In the genomic region with DNA sequence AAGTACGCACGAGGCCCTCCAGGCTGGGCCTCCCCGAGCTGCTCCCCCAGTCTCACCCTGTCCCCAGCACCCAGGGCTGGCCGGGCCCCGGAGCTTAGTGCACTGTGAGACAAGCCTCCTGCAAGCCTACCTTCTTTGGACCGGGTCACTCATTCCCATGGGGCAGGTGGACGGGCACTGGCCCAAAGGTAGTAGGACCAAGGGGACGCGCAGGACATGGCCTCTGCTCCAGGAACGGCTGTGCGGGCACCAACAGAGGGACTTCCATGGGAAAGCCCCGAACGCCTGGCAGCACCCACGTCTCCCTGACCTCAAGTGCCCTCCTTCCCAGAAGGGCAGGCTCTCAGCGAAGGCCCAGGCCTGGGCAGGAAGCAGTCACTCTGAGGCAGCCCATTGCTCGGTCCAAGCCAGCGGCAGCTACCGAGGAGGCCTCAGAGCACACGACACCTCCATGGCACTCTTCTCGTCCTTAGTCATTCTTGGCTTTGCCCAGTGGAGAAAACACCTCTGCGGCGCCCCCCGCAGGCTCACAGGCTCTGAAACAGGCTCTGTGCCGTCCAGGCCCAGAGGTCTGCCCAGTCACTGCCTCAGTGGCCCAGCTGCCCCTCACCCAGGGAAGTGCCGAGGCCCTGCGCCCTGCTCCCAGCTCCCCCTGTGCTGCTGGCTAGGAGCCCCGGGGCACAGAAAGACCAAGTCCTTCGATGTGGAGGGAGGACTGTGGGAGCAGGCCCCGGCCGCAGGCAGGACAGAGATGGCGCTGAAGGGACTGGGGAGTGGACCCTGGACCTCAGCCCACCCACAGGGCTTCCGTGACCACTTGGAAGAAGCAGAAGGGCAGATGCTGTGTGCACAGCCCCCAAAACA, we compare ENCODE assay signal across 14 cellular contexts. TPM values are rescaled to one million over a fixed set of nuclear protein-coding genes. Genes with fewer than 3 reads are reported as not detected.
DNase-seq lines count a peak whose midpoint lies in the region; ATAC-seq and TF ChIP-seq lines count a peak whose summit lies in the region.
"Had no signal": no experiment of that assay in that cellular context is flagged by ENCODE, and none has a peak within 500 bp of the region (broad histone marks: within the 10 kb centered on the region; RNA-seq: fewer than 3 reads in every experiment).

No MANE protein-coding gene starts in this region.

- peaks cover 18% of the 10 kb centered on the region for H3K4me1 Mint-ChIP-seq in activated CD8-positive, alpha-beta T cell treated with anti-CD3 and anti-CD28 coated beads for 36 hours (ENCODE audit: low read depth)
- H3K4me1 Mint-ChIP-seq in activated CD8-positive, alpha-beta T cell treated with anti-CD3 and anti-CD28 coated beads, Interleukin-2, amount 10 ng/mL, durations not matched to agents 7 days and 5 days (ENCODE audit: low read depth) = peaks cover 11% of the 10 kb centered on the region

- peak; percentile 20 for DNase-seq in activated CD8-positive, alpha-beta T cell treated with anti-CD3 and anti-CD28 coated beads for 36 hours
- no peak for DNase-seq in activated CD8-positive, alpha-beta T cell treated with anti-CD3 and anti-CD28 coated beads, Interleukin-2, amount 10 ng/mL, durations not matched to agents 7 days and 5 days
- peak in 3 of 5 donors; percentile 28 to 43 (median 37) for DNase-seq in ovary
- DNase-seq in vagina (ENCODE audit: extremely low spot score in 2 of 2) = no peak
- DNase-seq in left lobe of liver (ENCODE audit: low spot score) = no peak
- no peak for DNase-seq in AG08396 (ENCODE audit: low spot score)
- DNase-seq in NCI-H748 treated with DMSO at 0.1 percent for 48 hours (lab: John Stamatoyannopoulos, UW) = no peak
- DNase-seq: Caco-2, KG1, NCI-H2029, NCI-H774 had no signal

- no peaks in the 10 kb centered on the region for H3K27me3 Mint-ChIP-seq in activated CD8-positive, alpha-beta T cell treated with anti-CD3 and anti-CD28 coated beads for 36 hours
- no peaks in the 10 kb centered on the region for H3K27me3 Mint-ChIP-seq in activated CD8-positive, alpha-beta T cell treated with anti-CD3 and anti-CD28 coated beads, Interleukin-2, amount 10 ng/mL, durations not matched to agents 7 days and 5 days (ENCODE audit: low read depth)
- H3K27me3 Mint-ChIP-seq: activated naive CD4-positive, alpha-beta T cell treated with anti-CD3 and anti-CD28 coated beads, Interleukin-2, amount 50 U/mL, for 24 hours had no signal

- ATAC-seq in activated CD8-positive, alpha-beta T cell treated with anti-CD3 and anti-CD28 coated beads for 36 hours = no peak
- no peak for ATAC-seq in activated CD8-positive, alpha-beta T cell treated with anti-CD3 and anti-CD28 coated beads, Interleukin-2, amount 10 ng/mL, durations not matched to agents 7 days and 5 days
- no peak for ATAC-seq in left lobe of liver

- H3K4me1 ChIP-seq in esophagus (ENCODE audit: control insufficient read depth in 2 of 2, insufficient read depth in 2 of 2, low read length in 1 of 2) = peaks cover 25 to 51% of the 10 kb centered on the region in 2 donors
- peaks cover 41% of the 10 kb centered on the region for H3K4me1 ChIP-seq in ovary (ENCODE audit: insufficient read depth)
- H3K4me1 ChIP-seq in vagina = peaks cover 54% of the 10 kb centered on the region
- H3K4me1 ChIP-seq: A549, Caco-2 had no signal

- no peak overlapping the region for H3K27ac Mint-ChIP-seq in activated CD8-positive, alpha-beta T cell treated with anti-CD3 and anti-CD28 coated beads for 36 hours
- no peak overlapping the region for H3K27ac Mint-ChIP-seq in activated CD8-positive, alpha-beta T cell treated with anti-CD3 and anti-CD28 coated beads, Interleukin-2, amount 10 ng/mL, durations not matched to agents 7 days and 5 days
- H3K27ac Mint-ChIP-seq: activated naive CD4-positive, alpha-beta T cell treated with anti-CD3 and anti-CD28 coated beads, Interleukin-2, amount 50 U/mL, for 24 hours had no signal

- H3K27ac ChIP-seq in esophagus (ENCODE audit: low read depth in 2 of 2, low read length in 1 of 2) = peak overlapping the region; percentile 73 to 84
- H3K27ac ChIP-seq in ovary = peak overlapping the region; percentile 14 to 71
- H3K27ac ChIP-seq in vagina = peak overlapping the region; percentile 78
- H3K27ac ChIP-seq: A549 had no signal

- H3K4me3 Mint-ChIP-seq in activated CD8-positive, alpha-beta T cell treated with anti-CD3 and anti-CD28 coated beads for 36 hours = no peak overlapping the region
- no peak overlapping the region for H3K4me3 Mint-ChIP-seq in activated CD8-positive, alpha-beta T cell treated with anti-CD3 and anti-CD28 coated beads, Interleukin-2, amount 10 ng/mL, durations not matched to agents 7 days and 5 days
- H3K4me3 Mint-ChIP-seq: activated naive CD4-positive, alpha-beta T cell treated with anti-CD3 and anti-CD28 coated beads, Interleukin-2, amount 50 U/mL, for 24 hours had no signal

- no peaks in the 10 kb centered on the region for H3K9me3 ChIP-seq in esophagus (ENCODE audit: control insufficient read depth in 2 of 2, insufficient read depth in 1 of 2, low read depth in 1 of 2, low read length in 1 of 2)
- H3K9me3 ChIP-seq in ovary = no peaks in the 10 kb centered on the region
- no peaks in the 10 kb centered on the region for H3K9me3 ChIP-seq in vagina
- H3K9me3 ChIP-seq: A549, Caco-2 had no signal

- POLR2A ChIA-PET in activated CD8-positive, alpha-beta T cell treated with anti-CD3 and anti-CD28 coated beads for 36 hours (lab: Charles Lee) = no interaction called here
- POLR2A ChIA-PET in activated CD8-positive, alpha-beta T cell treated with anti-CD3 and anti-CD28 coated beads, Interleukin-2, amount 10 ng/mL, durations not matched to agents 7 days and 5 days (lab: Charles Lee) = no interaction called here

- no peaks in the 10 kb centered on the region for H3K9me3 Mint-ChIP-seq in activated CD8-positive, alpha-beta T cell treated with anti-CD3 and anti-CD28 coated beads for 36 hours
- H3K9me3 Mint-ChIP-seq in activated CD8-positive, alpha-beta T cell treated with anti-CD3 and anti-CD28 coated beads, Interleukin-2, amount 10 ng/mL, durations not matched to agents 7 days and 5 days (ENCODE audit: insufficient read depth) = no peaks in the 10 kb centered on the region
- H3K9me3 Mint-ChIP-seq: activated naive CD4-positive, alpha-beta T cell treated with anti-CD3 and anti-CD28 coated beads, Interleukin-2, amount 50 U/mL, for 24 hours had no signal

- H3K27me3 ChIP-seq in esophagus (ENCODE audit: control insufficient read depth in 1 of 2, insufficient read depth in 2 of 2, low read length in 2 of 2) = no peaks in the 10 kb centered on the region
- H3K27me3 ChIP-seq in ovary = no peaks in the 10 kb centered on the region
- H3K27me3 ChIP-seq in vagina = no peaks in the 10 kb centered on the region

- H3K36me3 Mint-ChIP-seq in activated CD8-positive, alpha-beta T cell treated with anti-CD3 and anti-CD28 coated beads for 36 hours (ENCODE audit: low read depth) = no peaks in the 10 kb centered on the region
- H3K36me3 Mint-ChIP-seq in activated CD8-positive, alpha-beta T cell treated with anti-CD3 and anti-CD28 coated beads, Interleukin-2, amount 10 ng/mL, durations not matched to agents 7 days and 5 days (ENCODE audit: low read depth) = no peaks in the 10 kb centered on the region

- intact Hi-C loops in activated CD8-positive, alpha-beta T cell treated with anti-CD3 and anti-CD28 coated beads for 36 hours (cut with micrococcal nuclease) = no loop called here
- intact Hi-C loops in ovary (cut with DNase I) = loop anchor here in 1 of 4 donors (1.0 kb wide), 1 partner anchor 22 kb away; no protein-coding TSS in a partner anchor
- intact Hi-C loops in vagina (cut with DNase I) = no loop called here

- peaks cover 7 to 36% of the 10 kb centered on the region in 2 donors for H3K36me3 ChIP-seq in esophagus (ENCODE audit: control insufficient read depth in 2 of 2, insufficient read depth in 2 of 2, low read length in 1 of 2)
- no peaks in the 10 kb centered on the region for H3K36me3 ChIP-seq in ovary
- H3K36me3 ChIP-seq in vagina = peaks cover 0 to 23% of the 10 kb centered on the region in 2 donors

- TF ChIP-seq CTCF in activated CD8-positive, alpha-beta T cell treated with anti-CD3 and anti-CD28 coated beads for 36 hours (IDR thresholded peaks at IDR 0.05) = no peak
- no peak for TF ChIP-seq CTCF in ovary (IDR thresholded peaks at IDR 0.05)
- no peak for TF ChIP-seq CTCF in vagina (IDR thresholded peaks at IDR 0.05)

- no peak for TF ChIP-seq POLR2A in ovary (IDR thresholded peaks at IDR 0.05)
- TF ChIP-seq POLR2A in vagina (IDR thresholded peaks at IDR 0.05) = no peak

- 79 to 86% methylated on average over 32 of the region's 32 CpGs for WGBS in esophagus, 2 donors
- 79 to 84% (median 83%) methylated on average over 27 to 32 of the region's 32 CpGs for WGBS in ovary, 3 donors

- H3K4me3 ChIP-seq in esophagus (ENCODE audit: low read depth in 1 of 2, low read length in 2 of 2) = no peak overlapping the region
- no peak overlapping the region for H3K4me3 ChIP-seq in ovary
- H3K4me3 ChIP-seq in vagina = no peak overlapping the region
- H3K4me3 ChIP-seq: A549 had no signal

- CTCF ChIA-PET in activated CD8-positive, alpha-beta T cell treated with anti-CD3 and anti-CD28 coated beads for 36 hours (lab: Charles Lee) = interaction anchor here (1.1 kb wide), 1 partner anchor 32 kb away, joined by 3 read pairs; no protein-coding TSS in a partner anchor
- CTCF ChIA-PET in activated CD8-positive, alpha-beta T cell treated with anti-CD3 and anti-CD28 coated beads, Interleukin-2, amount 10 ng/mL, durations not matched to agents 7 days and 5 days (lab: Charles Lee) = no interaction called here

- no peak for TF ChIP-seq EP300 in ovary (IDR thresholded peaks at IDR 0.05)

RNA-seq across cellular contexts. Expression of a gene that starts 3.8 kb away (rescaled TPM):
- total RNA-seq in activated CD8-positive, alpha-beta T cell treated with anti-CD3 and anti-CD28 coated beads for 36 hours = 10 to 100 TPM; 13.2 to 14.0 TPM
- 10 to 100 TPM; 29.3 to 31.6 TPM for total RNA-seq in activated CD8-positive, alpha-beta T cell treated with anti-CD3 and anti-CD28 coated beads, Interleukin-2, amount 10 ng/mL, durations not matched to agents 7 days and 5 days
- polyA plus RNA-seq in esophagus (10 to 100 TPM; 33.2 to 43.8 TPM), ovary (10 to 100 TPM; 32.0 to 50.1 TPM)
- total RNA-seq in ovary (10 to 100 TPM; 28.5 to 47.2 (median 31.3) TPM), vagina (34.1 TPM), left lobe of liver (12.6 TPM)

Comparison
In these comparisons a context has a peak if more than half of its experiments do, and no peak if none do; other contexts are left out.
1. DNase-seq: peak in activated CD8-positive, alpha-beta T cell treated with anti-CD3 and anti-CD28 coated beads for 36 hours (single experiment) and ovary (3 of 5); none in activated CD8-positive, alpha-beta T cell treated with anti-CD3 and anti-CD28 coated beads, Interleukin-2, amount 10 ng/mL, durations not matched to agents 7 days and 5 days (single experiment), vagina (0 of 2), left lobe of liver (single experiment), AG08396 (single experiment) and NCI-H748 treated with DMSO at 0.1 percent for 48 hours (single experiment).
2. Peak in every context shown above with its lines, with median percentiles within 50 percentile points of each other: H3K27ac ChIP-seq.